ENCODE assay signal across 9 cellular contexts in genomic region chr10:93542358-93542791, GRCh38. TPM values are rescaled to one million over a fixed set of nuclear protein-coding genes. Genes with fewer than 3 reads are reported as not detected.
DNase-seq lines count a peak whose midpoint lies in the region; TF ChIP-seq lines count a peak whose summit lies in the region.
"Had no signal": no experiment of that assay in that cellular context is flagged by ENCODE, and none has a peak within 500 bp of the region (broad histone marks: within the 10 kb centered on the region; RNA-seq: fewer than 3 reads in every experiment).

No MANE protein-coding gene starts in this region.

- H3K4me1 Mint-ChIP-seq in Calu3 (ENCODE audit: low read depth, unreplicated experiment): no peaks in the 10 kb centered on the region
- H3K4me1 Mint-ChIP-seq: neural crest cell had no signal

- DNase-seq in EH (ENCODE audit: low read depth): peak; percentile 34
- peak; percentile 61 for DNase-seq in NCI-H524 treated with DMSO at 0.1 percent for 48 hours (lab: John Stamatoyannopoulos, UW)
- peak; percentile 34 for DNase-seq in fibroblast of mammary gland (ENCODE audit: low read depth)
- DNase-seq in renal cortical epithelial cell (ENCODE audit: low read depth): peak; percentile 10
- DNase-seq in nucleus accumbens (lab: John Stamatoyannopoulos, UW): no peak
- DNase-seq in lower leg skin (ENCODE audit: low spot score in 2 of 2): no peak
- DNase-seq in HK-2 (ENCODE audit: unreplicated experiment): no peak
- no peak for DNase-seq in Calu3

- H3K4me3 ChIP-seq in fibroblast of mammary gland (ENCODE audit: control insufficient read depth, low read depth, low read length) (peak overlapping the region; percentile 12), lower leg skin (ENCODE audit: low read depth, poor library complexity, severe bottlenecking) (no peak overlapping the region)

- no peak for TF ChIP-seq CTCF in fibroblast of mammary gland (conservative IDR thresholded peaks at IDR 0.05; ENCODE audit: control insufficient read depth, insufficient read depth, low read depth, low read length)
- TF ChIP-seq CTCF in lower leg skin (IDR thresholded peaks at IDR 0.05): no peak
- TF ChIP-seq CTCF in Calu3 (IDR thresholded peaks at IDR 0.05; ENCODE audit: unreplicated experiment): no peak

- no peaks in the 10 kb centered on the region for H3K36me3 Mint-ChIP-seq in Calu3 (ENCODE audit: insufficient read depth, unreplicated experiment)

- CTCF ChIA-PET in Calu3 (lab: Charles Lee): interaction anchor here (1.6 to 1.7 kb wide), 2 partner anchors 13 to 138 kb away, joined by 6 to 8 read pairs; no protein-coding TSS in a partner anchor

- intact Hi-C loops in lower leg skin (cut with DNase I; ENCODE audit: low total_unique reads) (no loop called here), Calu3 (cut with micrococcal nuclease; ENCODE audit: unreplicated experiment) (no loop called here)

- no TSS peak for BruUV-seq in Calu3 (replicated peaks; lab: Mats Ljungman, UMichigan)

- no peak for TF ChIP-seq POLR2A in lower leg skin (IDR thresholded peaks at IDR 0.05)

- no peak overlapping the region for H3K27ac Mint-ChIP-seq in Calu3 (ENCODE audit: unreplicated experiment)

- no peak overlapping the region for H3K4me3 Mint-ChIP-seq in Calu3 (ENCODE audit: low read depth, unreplicated experiment)
- H3K4me3 Mint-ChIP-seq: neural crest cell had no signal

- 14 to 18% methylated on average over 10 of the region's 10 CpGs for WGBS in lower leg skin, 2 donors

- H3K27me3 Mint-ChIP-seq in Calu3 (ENCODE audit: unreplicated experiment): peaks cover 14% of the 10 kb centered on the region

- H3K9me3 Mint-ChIP-seq in Calu3 (ENCODE audit: low read depth, unreplicated experiment): no peaks in the 10 kb centered on the region
- H3K9me3 Mint-ChIP-seq: neural crest cell had no signal

RNA-seq across cellular contexts. Expression of gene FFAR4, which starts 24.1 kb away (rescaled TPM):
- total RNA-seq in renal cortical epithelial cell (not detected in 2 replicates), lower leg skin (1 to 10 TPM in 1 of 4 donors, under 1 TPM in 3; 0.34 to 6.1 (median 0.81) TPM), Calu3 (2022) (0.61 and 0.97 TPM in 2 replicates)

RNA-seq across cellular contexts. Expression of gene CEP55, which starts 46.0 kb away (rescaled TPM):
- total RNA-seq in renal cortical epithelial cell (1.8 and 36.8 TPM in 2 replicates), lower leg skin (1 to 10 TPM in 3 of 4 donors, under 1 TPM in 1; 0.29 to 3.3 (median 1.7) TPM), Calu3 (2022) (46.9 and 52.2 TPM in 2 replicates)

RNA-seq across cellular contexts. Expression of gene RBP4, which starts 58.7 kb away (rescaled TPM):
- total RNA-seq in renal cortical epithelial cell (2.1 and 5.8 TPM in 2 replicates), lower leg skin (10 to 100 TPM in 2 of 4 donors, 1 to 10 TPM in 2; 1.7 to 17.5 (median 11.5) TPM), Calu3 (2022) (1.5 and 2.6 TPM in 2 replicates)
- total RNA-seq: neural crest cell had no signal

Comparison
In these comparisons a context has a peak if more than half of its experiments do, and no peak if none do; other contexts are left out.
1. DNase-seq: peak in EH (single experiment), NCI-H524 treated with DMSO at 0.1 percent for 48 hours (single experiment), fibroblast of mammary gland (single experiment) and renal cortical epithelial cell (single experiment); none in nucleus accumbens (0 of 56), lower leg skin (0 of 2), HK-2 (single experiment) and Calu3 (single experiment).